In genomic region chr1:225466848-225467192, GRCh38 we compare ENCODE assay signal across 1 cellular context.
TF ChIP-seq lines count a peak whose summit lies in the region.

No MANE protein-coding gene starts in this region.

TF ChIP-seq in K562, 482 proteins besides CTCF, POLR2A, EP300 and RAD21 (continued from another document and continues in another):
- TF ChIP-seq STAT5B (CRISPR knock-in tag; IDR thresholded peaks at IDR 0.05) (no peak), MTF1 (CRISPR knock-in tag; IDR thresholded peaks at IDR 0.05; ENCODE audit: borderline replicate concordance) (no peak), EGR1 (conservative IDR thresholded peaks at IDR 0.05) (no peak), C11orf30 (IDR thresholded peaks at IDR 0.05; ENCODE audit: low read depth) (no peak), CUX1 (CRISPR knock-in tag; IDR thresholded peaks at IDR 0.05) (peak; percentile 84; the same call in 1 of the 2 replicates), EP400 (IDR thresholded peaks at IDR 0.05) (no peak), FOXA3 (CRISPR knock-in tag; conservative IDR thresholded peaks at IDR 0.05 in 1 of 2, IDR thresholded peaks at IDR 0.05 in 1 of 2) (no peak), GABPB1 (CRISPR knock-in tag; IDR thresholded peaks at IDR 0.05) (no peak), GABPB2 (CRISPR knock-in tag; conservative IDR thresholded peaks at IDR 0.05) (no peak), HDAC1 (IDR thresholded peaks at IDR 0.05) (no peak), ZNF785 (CRISPR knock-in tag; IDR thresholded peaks at IDR 0.05) (peak; percentile 68; the same call in 1 of the 2 replicates), PYGO2 (tag; IDR thresholded peaks at IDR 0.05) (peak; percentile 86), DIDO1 (tag; IDR thresholded peaks at IDR 0.05; ENCODE audit: low read depth) (no peak), ADNP (tag; IDR thresholded peaks at IDR 0.05) (no peak), SMARCE1 (IDR thresholded peaks at IDR 0.05) (no peak), ZKSCAN1 (IDR thresholded peaks at IDR 0.05; ENCODE audit: low read depth, low read length) (no peak), STAT6 (CRISPR knock-in tag; IDR thresholded peaks at IDR 0.05) (no peak), FOXM1 (IDR thresholded peaks at IDR 0.05; ENCODE audit: low read depth) (no peak), FOXM1 (CRISPR knock-in tag; IDR thresholded peaks at IDR 0.05; ENCODE audit: low read depth) (no peak), CXXC5 (CRISPR knock-in tag; IDR thresholded peaks at IDR 0.05) (peak; percentile 87), SMAD1 (IDR thresholded peaks at IDR 0.05; ENCODE audit: low read depth, low read length, partially characterized antibody) (no peak), HOXB6 (CRISPR knock-in tag; IDR thresholded peaks at IDR 0.05; ENCODE audit: borderline replicate concordance) (peak; percentile 84; the same call in 1 of the 2 replicates), RREB1 (CRISPR knock-in tag; IDR thresholded peaks at IDR 0.05) (no peak), ZSCAN29 (IDR thresholded peaks at IDR 0.05) (no peak), HMGXB4 (CRISPR knock-in tag; IDR thresholded peaks at IDR 0.05) (no peak), MBD2 (IDR thresholded peaks at IDR 0.05; ENCODE audit: borderline replicate concordance, low read depth) (no peak), ZNF143 (CRISPR knock-in tag; IDR thresholded peaks at IDR 0.05) (no peak), CHD2 (IDR thresholded peaks at IDR 0.05; ENCODE audit: low read depth, low read length) (no peak), ZNF23 (CRISPR knock-in tag; IDR thresholded peaks at IDR 0.05) (no peak), RERE (CRISPR knock-in tag; IDR thresholded peaks at IDR 0.05; ENCODE audit: borderline replicate concordance) (no peak), GTF2F1 (IDR thresholded peaks at IDR 0.05; ENCODE audit: low read depth, low read length) (no peak), BRF1 (IDR thresholded peaks at IDR 0.05; ENCODE audit: borderline replicate concordance, extremely low read depth, insufficient read length) (no peak), ZNF175 (CRISPR knock-in tag; IDR thresholded peaks at IDR 0.05; ENCODE audit: low read depth) (peak; percentile 97)
